Comparison of ENCODE assay signal across 35 cellular contexts in genomic region chr5:90833753-90834152, GRCh38.
"Had no signal": no experiment of that assay in that cellular context is flagged by ENCODE, and none has a peak within 500 bp of the region (broad histone marks: within the 10 kb centered on the region; RNA-seq: fewer than 3 reads in every experiment).

No MANE protein-coding gene starts in this region.

- H3K36me3 ChIP-seq: adrenal gland, brain microvascular endothelial cell, breast epithelium had no signal

- H3K27me3 Mint-ChIP-seq: activated B cell treated with CpG ODN at 0.5 μM for 24 hours had no signal

- H3K4me3 Mint-ChIP-seq: activated B cell treated with CpG ODN at 0.5 μM for 24 hours; activated CD4-positive, alpha-beta memory T cell treated with anti-CD3 and anti-CD28 coated beads, Interleukin-2, amount 10 ng/mL, durations not matched to agents 7 days and 5 days; activated CD4-positive, alpha-beta T cell treated with anti-CD3 and anti-CD28 coated beads, Interleukin-2, amount 10 ng/mL, durations not matched to agents 7 days and 5 days; activated CD8-positive, alpha-beta memory T cell treated with anti-CD3 and anti-CD28 coated beads, Interleukin-2, amount 10 ng/mL, durations not matched to agents 7 days and 5 days; activated CD8-positive, alpha-beta T cell treated with anti-CD3 and anti-CD28 coated beads, Interleukin-2, amount 10 ng/mL, durations not matched to agents 7 days and 5 days; activated naive CD4-positive, alpha-beta T cell treated with anti-CD3 and anti-CD28 coated beads for 36 hours; activated naive CD8-positive, alpha-beta T cell treated with anti-CD3 and anti-CD28 coated beads for 36 hours; activated T-cell treated with anti-CD3 and anti-CD28 coated beads, Interleukin-2, amount 50 U/mL, for 24 hours; T-helper 1 cell treated with Interleukin-12 subunit alpha and Interleukin-12 subunit beta and Interleukin-4 antibody, amounts not matched to agents 30 μg/mL and 1 μg/mL, for 36 hours; T-helper 2 cell treated with Interferon-gamma antibody and Interleukin-4, amounts not matched to agents 5 μg/mL and 100 μg/mL, for 36 hours had no signal

- ATAC-seq: activated CD8-positive, alpha-beta memory T cell treated with anti-CD3 and anti-CD28 coated beads, Interleukin-2, amount 10 ng/mL, durations not matched to agents 7 days and 5 days; activated CD8-positive, alpha-beta T cell treated with anti-CD3 and anti-CD28 coated beads, Interleukin-2, amount 10 ng/mL, durations not matched to agents 7 days and 5 days; activated naive CD4-positive, alpha-beta T cell treated with anti-CD3 and anti-CD28 coated beads, Interleukin-2, amount 50 U/mL, for 72 hours; body of pancreas had no signal

- H3K4me1 Mint-ChIP-seq: activated B cell treated with CpG ODN at 0.5 μM for 24 hours; activated CD4-positive, alpha-beta memory T cell treated with anti-CD3 and anti-CD28 coated beads, Interleukin-2, amount 10 ng/mL, durations not matched to agents 7 days and 5 days; activated CD4-positive, alpha-beta T cell treated with anti-CD3 and anti-CD28 coated beads, Interleukin-2, amount 10 ng/mL, durations not matched to agents 7 days and 5 days; activated CD8-positive, alpha-beta memory T cell treated with anti-CD3 and anti-CD28 coated beads, Interleukin-2, amount 10 ng/mL, durations not matched to agents 7 days and 5 days; activated naive CD8-positive, alpha-beta T cell treated with anti-CD3 and anti-CD28 coated beads for 36 hours had no signal

- H3K27ac Mint-ChIP-seq: activated B cell treated with CpG ODN at 0.5 μM for 24 hours; activated CD4-positive, alpha-beta memory T cell treated with anti-CD3 and anti-CD28 coated beads, Interleukin-2, amount 10 ng/mL, durations not matched to agents 7 days and 5 days; activated CD4-positive, alpha-beta T cell treated with anti-CD3 and anti-CD28 coated beads, Interleukin-2, amount 10 ng/mL, durations not matched to agents 7 days and 5 days; activated CD8-positive, alpha-beta memory T cell treated with anti-CD3 and anti-CD28 coated beads, Interleukin-2, amount 10 ng/mL, durations not matched to agents 7 days and 5 days; activated CD8-positive, alpha-beta T cell treated with anti-CD3 and anti-CD28 coated beads, Interleukin-2, amount 10 ng/mL, durations not matched to agents 7 days and 5 days; activated naive CD4-positive, alpha-beta T cell treated with anti-CD3 and anti-CD28 coated beads for 36 hours; activated naive CD4-positive, alpha-beta T cell treated with anti-CD3 and anti-CD28 coated beads, Interleukin-2, amount 50 U/mL, for 72 hours; activated naive CD8-positive, alpha-beta T cell treated with anti-CD3 and anti-CD28 coated beads for 36 hours; activated T-cell treated with anti-CD3 and anti-CD28 coated beads, Interleukin-2, amount 50 U/mL, for 24 hours; activated T-helper 2 cell treated with anti-CD3 and anti-CD28 coated beads, Interferon-gamma antibody, Interleukin-2, Interleukin-4, amounts not matched to agents 10 μg/mL and 5 μg/mL and 100 μg/mL, durations not matched to agents 14 hours and 24 hours and 36 hours; T-helper 1 cell treated with Interleukin-12 subunit alpha and Interleukin-12 subunit beta and Interleukin-4 antibody, amounts not matched to agents 30 μg/mL and 1 μg/mL, for 36 hours; T-helper 2 cell treated with Interferon-gamma antibody and Interleukin-4, amounts not matched to agents 5 μg/mL and 100 μg/mL, for 36 hours had no signal

- H3K9me3 ChIP-seq: adrenal gland, body of pancreas, breast epithelium had no signal

- H3K36me3 Mint-ChIP-seq: activated CD8-positive, alpha-beta memory T cell treated with anti-CD3 and anti-CD28 coated beads, Interleukin-2, amount 10 ng/mL, durations not matched to agents 7 days and 5 days; activated naive CD4-positive, alpha-beta T cell treated with anti-CD3 and anti-CD28 coated beads, Interleukin-2, amount 50 U/mL, for 72 hours; activated naive CD8-positive, alpha-beta T cell treated with anti-CD3 and anti-CD28 coated beads for 36 hours had no signal

- DNase-seq: activated B cell treated with CpG ODN at 0.5 μM for 24 hours; activated CD4-positive, alpha-beta memory T cell treated with anti-CD3 and anti-CD28 coated beads, Interleukin-2, amount 10 ng/mL, durations not matched to agents 7 days and 5 days; activated CD4-positive, alpha-beta T cell treated with anti-CD3 and anti-CD28 coated beads for 4 hours; activated CD4-positive, alpha-beta T cell treated with anti-CD3 and anti-CD28 coated beads, Interleukin-2, amount 10 ng/mL, durations not matched to agents 7 days and 5 days; activated CD4-positive, alpha-beta T cell treated with anti-CD3 and anti-CD28 coated beads, Interleukin-2, amount 50 U/mL, for 48 hours; activated CD4-positive, CD25-positive, alpha-beta regulatory T cell treated with anti-CD3 and anti-CD28 coated beads, Interleukin-2, amount 50 U/mL, for 72 hours; activated CD8-positive, alpha-beta memory T cell treated with anti-CD3 and anti-CD28 coated beads for 24 hours; activated CD8-positive, alpha-beta memory T cell treated with anti-CD3 and anti-CD28 coated beads, Interleukin-2, amount 10 ng/mL, durations not matched to agents 7 days and 5 days; activated CD8-positive, alpha-beta memory T cell treated with anti-CD3 and anti-CD28 coated beads, Interleukin-2, amount 50 U/mL, for 48 hours; activated CD8-positive, alpha-beta T cell treated with anti-CD3 and anti-CD28 coated beads, Interleukin-2, amount 10 ng/mL, durations not matched to agents 7 days and 5 days; activated effector memory CD4-positive, alpha-beta T cell treated with Interleukin-2 at 50 U/mL for 16 hours; activated gamma-delta T cell treated with Interleukin-2 at 50 U/mL for 16 hours; activated naive CD4-positive, alpha-beta T cell; activated naive CD4-positive, alpha-beta T cell treated with anti-CD3 and anti-CD28 coated beads for 36 hours; activated naive CD4-positive, alpha-beta T cell treated with anti-CD3 and anti-CD28 coated beads, Interleukin-2, amount 50 U/mL, for 16 hours; activated naive CD8-positive, alpha-beta T cell treated with anti-CD3 and anti-CD28 coated beads for 36 hours; activated T-cell treated with anti-CD3 and anti-CD28 coated beads, Interleukin-2, amount 50 U/mL, for 24 hours; activated T-cell treated with anti-CD3 and anti-CD28 coated beads, Interleukin-2, amount 50 U/mL, for 48 hours; adrenal gland; amniotic stem cell; aorta; body of pancreas; brain microvascular endothelial cell; central memory CD4-positive, alpha-beta T cell; T-helper 1 cell; T-helper 2 cell; T-helper 9 cell had no signal

- H3K27ac ChIP-seq: adrenal gland, body of pancreas, brain microvascular endothelial cell, breast epithelium, VCaP had no signal

- H3K27me3 ChIP-seq: adrenal gland, body of pancreas, brain microvascular endothelial cell, breast epithelium had no signal

- FAIRE-seq: astrocyte, TTC549 had no signal

- H3K4me1 ChIP-seq: adrenal gland, body of pancreas, breast epithelium had no signal

- H3K4me3 ChIP-seq: adrenal gland, body of pancreas, breast epithelium had no signal

- H3K9me3 Mint-ChIP-seq: activated CD4-positive, alpha-beta memory T cell treated with anti-CD3 and anti-CD28 coated beads, Interleukin-2, amount 10 ng/mL, durations not matched to agents 7 days and 5 days; activated CD4-positive, alpha-beta T cell treated with anti-CD3 and anti-CD28 coated beads, Interleukin-2, amount 10 ng/mL, durations not matched to agents 7 days and 5 days; activated naive CD4-positive, alpha-beta T cell treated with anti-CD3 and anti-CD28 coated beads for 36 hours; activated naive CD4-positive, alpha-beta T cell treated with anti-CD3 and anti-CD28 coated beads, Interleukin-2, amount 50 U/mL, for 72 hours; activated naive CD8-positive, alpha-beta T cell treated with anti-CD3 and anti-CD28 coated beads for 36 hours; activated T-cell treated with anti-CD3 and anti-CD28 coated beads, Interleukin-2, amount 50 U/mL, for 24 hours; activated T-helper 2 cell treated with anti-CD3 and anti-CD28 coated beads, Interferon-gamma antibody, Interleukin-2, Interleukin-4, amounts not matched to agents 10 μg/mL and 5 μg/mL and 100 μg/mL, durations not matched to agents 14 hours and 24 hours and 36 hours; T-helper 1 cell treated with Interleukin-12 subunit alpha and Interleukin-12 subunit beta and Interleukin-4 antibody, amounts not matched to agents 30 μg/mL and 1 μg/mL, for 36 hours; T-helper 2 cell treated with Interferon-gamma antibody and Interleukin-4, amounts not matched to agents 5 μg/mL and 100 μg/mL, for 36 hours had no signal
